ENCODE assay signal across 9 cellular contexts in the genomic region with DNA sequence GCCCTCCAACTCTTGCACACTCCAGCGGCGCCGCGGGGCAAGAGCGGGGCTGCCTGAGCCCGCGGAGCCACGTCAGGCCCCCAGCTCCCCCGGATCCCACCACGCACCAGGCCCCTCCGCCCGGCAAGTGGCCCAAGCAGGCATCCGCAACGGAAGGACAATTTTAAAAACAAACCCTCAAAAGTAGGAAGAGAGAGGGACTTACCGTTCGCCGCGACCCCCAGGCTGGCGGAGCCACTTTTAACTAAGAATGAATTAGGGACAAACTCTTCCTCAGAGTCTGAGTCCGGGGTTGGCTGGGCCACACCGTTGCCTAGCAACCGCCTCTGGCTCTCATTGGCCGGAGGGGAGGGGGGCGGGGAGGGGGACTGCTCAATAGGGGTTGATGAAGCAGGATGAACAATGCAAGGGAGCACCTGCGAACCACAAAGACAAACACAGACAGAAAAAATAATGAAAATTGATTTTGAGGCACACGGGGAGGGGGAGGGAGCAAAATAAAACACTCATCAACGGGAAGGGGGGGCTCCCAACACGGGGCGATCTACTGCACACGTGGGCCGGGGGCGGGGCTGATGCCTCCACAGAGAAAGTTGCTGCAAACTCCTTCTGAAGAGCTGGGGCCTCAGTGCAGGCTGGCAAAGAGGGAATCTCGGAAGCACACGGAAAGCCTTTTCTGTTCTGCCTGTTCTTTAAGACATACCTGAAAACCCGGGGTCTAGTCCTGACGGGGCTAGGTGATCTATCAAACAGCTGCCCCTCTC.
A peak's percentile ranks its signal among the peaks of the same experiment; 100 is the strongest.
DNase-seq lines count a peak whose midpoint lies in the region; ATAC-seq, FAIRE-seq and TF ChIP-seq lines count a peak whose summit lies in the region.
"Had no signal": no experiment of that assay in that cellular context is flagged by ENCODE, and none has a peak within 500 bp of the region (broad histone marks: within the 10 kb centered on the region; RNA-seq: fewer than 3 reads in every experiment).

No MANE protein-coding gene starts in this region.

- H3K4me1 Mint-ChIP-seq in naive thymus-derived CD4-positive, alpha-beta T cell: peaks cover 0 to 8% (median 0%) of the 10 kb centered on the region in 7 donors

- no peak overlapping the region for H2AFZ ChIP-seq in K562 (ENCODE audit: low read depth, low read length)

- no peak overlapping the region for H3K9ac ChIP-seq in K562 (ENCODE audit: insufficient read depth in 1 of 2, low read depth in 2 of 2, low read length in 2 of 2)

- H4K20me1 ChIP-seq in K562 (replicated peaks; ENCODE audit: control insufficient read depth, insufficient read depth, low read length): 0 out of 2 replicates have a peak, but pooled peaks cover 3% of the 10 kb centered on the region

- peak overlapping the region; percentile 82 for H3K4me3 ChIP-seq in BE2C (ENCODE audit: low read depth, low read length)
- H3K4me3 ChIP-seq in K562: no peak overlapping the region
- H3K4me3 ChIP-seq in lower lobe of right lung: peak overlapping the region; percentile 23
- H3K4me3 ChIP-seq in naive thymus-derived CD4-positive, alpha-beta T cell (ENCODE audit: low read length): no peak overlapping the region

- no TSS peak for BruUV-seq in K562 (replicated peaks; lab: Mats Ljungman, UMichigan)

- H3K27ac Mint-ChIP-seq in naive thymus-derived CD4-positive, alpha-beta T cell: peak overlapping the region in 1 of 9 donors; percentile 33
- H3K27ac Mint-ChIP-seq: activated B cell treated with CpG ODN at 0.5 μM for 24 hours had no signal

- in situ Hi-C loops in K562 (cut with MboI): no loop called here

- intact Hi-C loops in K562 (cut with micrococcal nuclease): loop anchor here (1.0 to 10.0 kb wide), 2 partner anchors 167 to 317 kb away; no protein-coding TSS in a partner anchor
- intact Hi-C loops in lower lobe of right lung (cut with DNase I): no loop called here
- intact Hi-C loops in naive thymus-derived CD4-positive, alpha-beta T cell (cut with micrococcal nuclease): no loop called here

- peaks cover 34% of the 10 kb centered on the region for H3K4me1 ChIP-seq in BE2C
- no peaks in the 10 kb centered on the region for H3K4me1 ChIP-seq in K562 (replicated peaks in 1 of 2; ENCODE audit: control insufficient read depth in 2 of 2, insufficient read depth in 2 of 2, low read length in 2 of 2)
- peaks cover 8% of the 10 kb centered on the region for H3K4me1 ChIP-seq in lower lobe of right lung
- H3K4me1 ChIP-seq in naive thymus-derived CD4-positive, alpha-beta T cell (ENCODE audit: control insufficient read depth in 2 of 2, insufficient read depth in 2 of 2, low read length in 2 of 2): no peaks in the 10 kb centered on the region

- no peak overlapping the region for H3K4me2 ChIP-seq in K562 (ENCODE audit: insufficient read depth, low read length)

- TF ChIP-seq CTCF in BE2C (IDR thresholded peaks at IDR 0.05; ENCODE audit: low read depth, low read length) (no peak), K562 (IDR thresholded peaks at IDR 0.05 in 2 of 3, conservative IDR thresholded peaks at IDR 0.05 in 1 of 3; ENCODE audit: insufficient read depth in 2 of 3, low read depth in 1 of 3, low read length in 3 of 3) (no peak), lower lobe of right lung (IDR thresholded peaks at IDR 0.05) (no peak)

- TF ChIP-seq RAD21 in K562 (CRISPR knock-in tag; conservative IDR thresholded peaks at IDR 0.05 in 1 of 2, IDR thresholded peaks at IDR 0.05 in 1 of 2): no peak

- peak; percentile 51; the same call in 1 of the 3 replicates for ATAC-seq in K562
- peak in 1 of 2 donors; percentile 34 for ATAC-seq in lower lobe of right lung
- ATAC-seq in HG02938 (IDR thresholded peaks at IDR 0.05; ENCODE audit: unreplicated experiment): no peak
- ATAC-seq in naive thymus-derived CD4-positive, alpha-beta T cell: no peak
- no peak for ATAC-seq in HG02884 (IDR thresholded peaks at IDR 0.05; ENCODE audit: unreplicated experiment)

- H3K9me3 Mint-ChIP-seq in naive thymus-derived CD4-positive, alpha-beta T cell: no peaks in the 10 kb centered on the region
- H3K9me3 Mint-ChIP-seq: activated B cell treated with CpG ODN at 0.5 μM for 24 hours had no signal

- H3K36me3 Mint-ChIP-seq in naive thymus-derived CD4-positive, alpha-beta T cell: no peaks in the 10 kb centered on the region

- no peak for FAIRE-seq in K562 (lab: Jason Lieb, UNC)

- no peak for TF ChIP-seq POLR2A in K562 (conservative IDR thresholded peaks at IDR 0.05)

- H3K27me3 Mint-ChIP-seq in naive thymus-derived CD4-positive, alpha-beta T cell: peaks cover 36 to 61% (median 51%) of the 10 kb centered on the region in 5 donors

- H3K4me3 Mint-ChIP-seq in naive thymus-derived CD4-positive, alpha-beta T cell: peak overlapping the region in 2 of 10 donors; percentile 6 to 17
- H3K4me3 Mint-ChIP-seq: activated B cell treated with CpG ODN at 0.5 μM for 24 hours had no signal

- H3K36me3 ChIP-seq in BE2C (peaks cover 5% of the 10 kb centered on the region; the same call in 1 of the 2 replicates), K562 (ENCODE audit: control insufficient read depth, insufficient read depth, low read length) (no peaks in the 10 kb centered on the region), lower lobe of right lung (no peaks in the 10 kb centered on the region)
- H3K36me3 ChIP-seq in naive thymus-derived CD4-positive, alpha-beta T cell (ENCODE audit: control insufficient read depth in 2 of 3, insufficient read depth in 3 of 3, low read length in 3 of 3): no peaks in the 10 kb centered on the region

- no peaks in the 10 kb centered on the region for H3K79me2 ChIP-seq in K562 (ENCODE audit: control insufficient read depth, insufficient read depth, low read length)

- WGBS in K562 (ENCODE audit: insufficient coverage, low coverage, missing lambda C conversion rate): 5% methylated on average over 30 of the region's 36 CpGs

- TF ChIP-seq EP300 in K562 (IDR thresholded peaks at IDR 0.05; ENCODE audit: low read length): no peak

- CTCF ChIA-PET in K562 (lab: Yijun Ruan, JAX; ENCODE audit: low intra/inter-chr PET ratio): interaction anchor here (1.4 kb wide), 1 partner anchor 163 kb away, joined by 4 read pairs; no protein-coding TSS in a partner anchor
- CTCF ChIA-PET in naive thymus-derived CD4-positive, alpha-beta T cell (lab: Charles Lee): no interaction called here

- POLR2A ChIA-PET in K562 (lab: Yijun Ruan, JAX): interaction anchor here (0.6 kb wide), 1 partner anchor 15 kb away, joined by 3 read pairs; no protein-coding TSS in a partner anchor
- POLR2A ChIA-PET in naive thymus-derived CD4-positive, alpha-beta T cell (lab: Charles Lee): no interaction called here

- no peaks in the 10 kb centered on the region for H3K27me3 ChIP-seq in BE2C
- H3K27me3 ChIP-seq in K562 (ENCODE audit: control insufficient read depth in 2 of 2, insufficient read depth in 2 of 2, low read length in 2 of 2): peaks cover 0 to 7% of the 10 kb centered on the region in 2 experiments; a peak in 2 of 5 replicates
- peaks cover 8% of the 10 kb centered on the region for H3K27me3 ChIP-seq in lower lobe of right lung (ENCODE audit: low read depth)
- peaks cover 0 to 10% of the 10 kb centered on the region in 2 donors for H3K27me3 ChIP-seq in naive thymus-derived CD4-positive, alpha-beta T cell (ENCODE audit: control insufficient read depth in 2 of 2, insufficient read depth in 2 of 2, low read length in 2 of 2)

- H3K9me1 ChIP-seq in K562 (ENCODE audit: control insufficient read depth, insufficient read depth, low read length): no peaks in the 10 kb centered on the region

- H3K27ac ChIP-seq in K562 (ENCODE audit: extremely low read depth, low read depth, low read length) (no peak overlapping the region), lower lobe of right lung (no peak overlapping the region)
- no peak overlapping the region for H3K27ac ChIP-seq in naive thymus-derived CD4-positive, alpha-beta T cell (ENCODE audit: low read depth, low read length)

- H3K9me3 ChIP-seq in BE2C (no peaks in the 10 kb centered on the region), K562 (replicated peaks; ENCODE audit: control insufficient read depth, insufficient read depth, low read depth, low read length) (no peaks in the 10 kb centered on the region), lower lobe of right lung (no peaks in the 10 kb centered on the region)
- no peaks in the 10 kb centered on the region for H3K9me3 ChIP-seq in naive thymus-derived CD4-positive, alpha-beta T cell (ENCODE audit: control insufficient read depth in 2 of 3, low read length in 3 of 3)

- DNase-seq in BE2C (peak; percentile 93), NCI-H128 (lab: John Stamatoyannopoulos, UW; ENCODE audit: unreplicated experiment) (peak; percentile 75), K562 (ENCODE audit: extremely low read depth in 1 of 4, low spot score in 3 of 4) (peak; percentile 11 to 50 (median 46)), lower lobe of right lung (no peak)
- no peak for DNase-seq in naive thymus-derived CD4-positive, alpha-beta T cell
- no peak for DNase-seq in activated CD8-positive, alpha-beta memory T cell treated with anti-CD3 and anti-CD28 coated beads, Interleukin-2, amount 50 U/mL, for 4 hours
- DNase-seq: activated B cell treated with CpG ODN at 0.5 μM for 24 hours had no signal

TF ChIP-seq in K562, 482 proteins besides CTCF, POLR2A, EP300 and RAD21:
- peak; percentile 86 for TF ChIP-seq RFX1 (IDR thresholded peaks at IDR 0.05)
- TF ChIP-seq RFX7 (CRISPR knock-in tag; IDR thresholded peaks at IDR 0.05): no peak

Comparison
In these comparisons a context has a peak if more than half of its experiments do, and no peak if none do; other contexts are left out.
1. DNase-seq: peak in BE2C (single experiment), NCI-H128 (single experiment) and K562 (4 of 4); none in lower lobe of right lung (single experiment), naive thymus-derived CD4-positive, alpha-beta T cell (0 of 9) and activated CD8-positive, alpha-beta memory T cell treated with anti-CD3 and anti-CD28 coated beads, Interleukin-2, amount 50 U/mL, for 4 hours (single experiment).
2. H3K4me3 ChIP-seq: peak in BE2C (single experiment) and lower lobe of right lung (single experiment); none in K562 (single experiment) and naive thymus-derived CD4-positive, alpha-beta T cell (single experiment).